9 cellular contexts compared by ENCODE assay signal in the genomic region with DNA sequence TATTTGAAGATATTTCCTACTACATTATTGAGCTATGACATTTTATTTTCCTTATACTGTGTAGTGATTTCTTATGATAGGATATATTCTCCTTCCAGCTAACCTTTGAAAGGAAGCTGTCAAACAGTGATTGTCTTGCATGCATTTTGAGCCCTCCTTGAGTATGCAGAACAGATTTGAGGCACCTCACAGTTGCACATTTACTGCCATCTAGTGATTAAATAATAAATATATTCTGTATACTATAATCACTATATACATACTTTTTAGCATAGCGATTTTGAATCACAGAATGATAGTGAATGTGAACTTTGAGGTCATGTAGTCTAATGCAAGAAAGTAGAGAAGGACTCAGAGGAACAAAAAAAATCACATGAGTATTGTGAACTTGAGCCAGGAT.
DNase-seq lines count a peak whose midpoint lies in the region; ATAC-seq and TF ChIP-seq lines count a peak whose summit lies in the region.
"Had no signal": no experiment of that assay in that cellular context is flagged by ENCODE, and none has a peak within 500 bp of the region (broad histone marks: within the 10 kb centered on the region; RNA-seq: fewer than 3 reads in every experiment).

No MANE protein-coding gene starts in this region.

- no TSS peak for BruUV-seq in Panc1 (replicated peaks; lab: Mats Ljungman, UMichigan)

- intact Hi-C loops in Panc1 (cut with micrococcal nuclease; ENCODE audit: unreplicated experiment) (loop anchor here (5.0 kb wide), 1 partner anchor 315 kb away; no protein-coding TSS in a partner anchor), colonic mucosa (cut with DNase I) (no loop called here)

- H3K9ac ChIP-seq in colonic mucosa (ENCODE audit: low read depth in 2 of 2, low read length in 2 of 2) = no peak overlapping the region

- TF ChIP-seq CTCF in Panc1 (IDR thresholded peaks at IDR 0.05) = peak; percentile 21; the same call in 1 of the 2 replicates
- TF ChIP-seq CTCF in colonic mucosa (IDR thresholded peaks at IDR 0.05) = no peak

- DNase-seq in ACHN = peak; percentile 19
- peak; percentile 9 for DNase-seq in LoVo (ENCODE audit: low spot score)
- no peak for DNase-seq in Panc1 (ENCODE audit: low read depth, low spot score)
- peak; percentile 9 for DNase-seq in glomerular endothelial cell (ENCODE audit: extremely low read depth, low read depth, low spot score)
- no peak for DNase-seq in colonic mucosa
- DNase-seq in NCI-H187 treated with DMSO at 0.1 percent for 48 hours (lab: John Stamatoyannopoulos, UW) = no peak
- DNase-seq: CD4-positive, alpha-beta memory T cell had no signal

- H3K9me3 ChIP-seq in Panc1 (ENCODE audit: control insufficient read depth, insufficient read depth, low read depth, low read length) (no peaks in the 10 kb centered on the region), colonic mucosa (no peaks in the 10 kb centered on the region)

- ATAC-seq in Panc1 (no peak), HG03432 (IDR thresholded peaks at IDR 0.05; ENCODE audit: unreplicated experiment) (no peak), GM21367 (IDR thresholded peaks at IDR 0.05; ENCODE audit: unreplicated experiment) (no peak)

- CTCF ChIA-PET in Panc1 (lab: Charles Lee) = interaction anchor here (0.6 kb wide), 1 partner anchor 300 kb away, joined by 3 read pairs; no protein-coding TSS in a partner anchor

- H3K27ac ChIP-seq in Panc1 (ENCODE audit: low read length) (no peak overlapping the region), colonic mucosa (no peak overlapping the region)

- H3K27me3 ChIP-seq in Panc1 (ENCODE audit: control insufficient read depth, insufficient read depth, low read length) = no peaks in the 10 kb centered on the region
- H3K27me3 ChIP-seq in colonic mucosa = no peaks in the 10 kb centered on the region

- no peaks in the 10 kb centered on the region for H3K36me3 ChIP-seq in Panc1 (ENCODE audit: control insufficient read depth, insufficient read depth, low read length)
- no peaks in the 10 kb centered on the region for H3K36me3 ChIP-seq in colonic mucosa

- H3K4me1 ChIP-seq in Panc1 (ENCODE audit: control insufficient read depth, insufficient read depth, low read length) = no peaks in the 10 kb centered on the region
- H3K4me1 ChIP-seq in colonic mucosa = no peaks in the 10 kb centered on the region

- no peak overlapping the region for H3K4me3 ChIP-seq in Panc1 (ENCODE audit: low read depth in 2 of 2, low read length in 2 of 2)
- no peak overlapping the region for H3K4me3 ChIP-seq in colonic mucosa

- in situ Hi-C loops in ACHN (cut with HindIII; ENCODE audit: low pct_ligation_motif_present, low pct_unique_long_range_greater_than_20kb, low sequenced_read_pairs) (no loop called here), Panc1 (cut with HindIII; ENCODE audit: low pct_unique_long_range_greater_than_20kb, low sequenced_read_pairs) (no loop called here)

- POLR2A ChIA-PET in Panc1 (lab: Charles Lee) = no interaction called here

Comparison
In these comparisons a context has a peak if more than half of its experiments do, and no peak if none do; other contexts are left out.
1. DNase-seq: peak in ACHN (single experiment), LoVo (single experiment) and glomerular endothelial cell (single experiment); none in Panc1 (single experiment), colonic mucosa (single experiment) and NCI-H187 treated with DMSO at 0.1 percent for 48 hours (single experiment).